Comparison of ENCODE assay signal across 8 cellular contexts in the genomic region with DNA sequence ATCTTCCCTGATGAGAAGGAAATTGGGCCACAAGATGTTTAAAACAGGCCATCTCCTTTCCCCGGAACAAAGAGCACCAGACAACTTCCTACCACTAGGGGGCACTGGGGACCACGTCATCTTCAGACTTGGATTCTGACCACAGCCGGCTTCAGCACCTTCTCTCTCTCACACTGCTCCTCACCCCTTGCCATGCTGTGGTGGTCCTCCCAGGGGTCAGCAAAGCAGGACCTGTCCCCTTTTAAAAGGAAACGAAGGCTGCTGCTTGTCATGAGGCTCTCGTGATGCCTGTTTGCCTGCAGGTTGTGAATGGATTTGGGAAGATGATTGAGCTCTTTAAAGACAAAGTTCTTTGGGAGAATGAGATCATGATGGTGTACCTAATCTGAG. TPM values are rescaled to one million over a fixed set of nuclear protein-coding genes. Genes with fewer than 3 reads are reported as not detected.
A peak's percentile ranks its signal among the peaks of the same experiment; 100 is the strongest.
DNase-seq lines count a peak whose midpoint lies in the region; ATAC-seq and TF ChIP-seq lines count a peak whose summit lies in the region.

No MANE protein-coding gene starts in this region.

- no peak overlapping the region for H3K27ac Mint-ChIP-seq in type B pancreatic cell

- no peak overlapping the region for H3K4me3 ChIP-seq in MG63

- no peak overlapping the region for H3K4me3 Mint-ChIP-seq in type B pancreatic cell

- TF ChIP-seq CTCF in GM20000 (IDR thresholded peaks at IDR 0.05; ENCODE audit: extremely low read depth, missing control alignments) = peak; percentile 91
- peak; percentile 97 for TF ChIP-seq CTCF in type B pancreatic cell (conservative IDR thresholded peaks at IDR 0.05)

- ATAC-seq in SK-N-SH treated with all-trans-retinoic acid at 6 μM for 48 hours = peak; percentile 93

- intact Hi-C loops in head of caudate nucleus (cut with DNase I) = loop anchor here (5.0 kb wide), 1 partner anchor 83 kb away; no protein-coding TSS in a partner anchor

- no peaks in the 10 kb centered on the region for H3K27me3 ChIP-seq in MG63

- H3K4me1 Mint-ChIP-seq in type B pancreatic cell (ENCODE audit: unreplicated experiment) = no peaks in the 10 kb centered on the region

- no peaks in the 10 kb centered on the region for H3K9me3 Mint-ChIP-seq in type B pancreatic cell

- no peaks in the 10 kb centered on the region for H3K27me3 Mint-ChIP-seq in type B pancreatic cell

- no peaks in the 10 kb centered on the region for H3K9me3 ChIP-seq in MG63

- peaks cover 14% of the 10 kb centered on the region for H3K36me3 Mint-ChIP-seq in type B pancreatic cell

- H3K36me3 ChIP-seq in MG63 = peaks cover 19% of the 10 kb centered on the region

- peak; percentile 86 for DNase-seq in CD1c-positive myeloid dendritic cell (ENCODE audit: extremely low spot score)
- peak; percentile 83 for DNase-seq in GM20000 (ENCODE audit: low spot score)
- peak; percentile 41 for DNase-seq in MG63
- peak; percentile 77 for DNase-seq in activated naive CD4-positive, alpha-beta T cell treated with anti-CD3 and anti-CD28 coated beads, Interleukin-2, amount 50 U/mL, for 16 hours
- DNase-seq in head of caudate nucleus = peak; percentile 60 to 95 (median 86)
- DNase-seq in pons (ENCODE audit: low spot score) = peak; percentile 80
- peak; percentile 76 for DNase-seq in type B pancreatic cell (ENCODE audit: extremely low spot score, unreplicated experiment)

TF ChIP-seq in SK-N-SH treated with all-trans-retinoic acid at 6 μM for 48 hours, 23 proteins besides CTCF, POLR2A, EP300 and RAD21:
- TF ChIP-seq PPARA (CRISPR knock-in tag; IDR thresholded peaks at IDR 0.05; ENCODE audit: borderline replicate concordance) (no peak), RARB (CRISPR knock-in tag; IDR thresholded peaks at IDR 0.05) (no peak), TCF4 (CRISPR knock-in tag; IDR thresholded peaks at IDR 0.05; ENCODE audit: borderline replicate concordance) (no peak)

RNA-seq across cellular contexts. Expression of gene RFT1, which starts 16.2 kb away (rescaled TPM):
- total RNA-seq in MG63 (2014; rRNA removed; shearing (Covaris generic); ENCODE audit: low replicate concordance) = 3.9 and 17.4 TPM in 2 replicates
- 23.4 and 31.0 TPM in 2 replicates for total RNA-seq in type B pancreatic cell (ENCODE audit: low replicate concordance)

RNA-seq across cellular contexts. Expression of gene PRKCD, which starts 47.0 kb away (rescaled TPM):
- total RNA-seq in MG63 (2014; rRNA removed; shearing (Covaris generic); ENCODE audit: low replicate concordance) = 3.2 and 6.8 TPM in 2 replicates
- 24.0 and 37.4 TPM in 2 replicates for total RNA-seq in type B pancreatic cell (ENCODE audit: low replicate concordance)
